1 cellular context compared by ENCODE assay signal in the genomic region with DNA sequence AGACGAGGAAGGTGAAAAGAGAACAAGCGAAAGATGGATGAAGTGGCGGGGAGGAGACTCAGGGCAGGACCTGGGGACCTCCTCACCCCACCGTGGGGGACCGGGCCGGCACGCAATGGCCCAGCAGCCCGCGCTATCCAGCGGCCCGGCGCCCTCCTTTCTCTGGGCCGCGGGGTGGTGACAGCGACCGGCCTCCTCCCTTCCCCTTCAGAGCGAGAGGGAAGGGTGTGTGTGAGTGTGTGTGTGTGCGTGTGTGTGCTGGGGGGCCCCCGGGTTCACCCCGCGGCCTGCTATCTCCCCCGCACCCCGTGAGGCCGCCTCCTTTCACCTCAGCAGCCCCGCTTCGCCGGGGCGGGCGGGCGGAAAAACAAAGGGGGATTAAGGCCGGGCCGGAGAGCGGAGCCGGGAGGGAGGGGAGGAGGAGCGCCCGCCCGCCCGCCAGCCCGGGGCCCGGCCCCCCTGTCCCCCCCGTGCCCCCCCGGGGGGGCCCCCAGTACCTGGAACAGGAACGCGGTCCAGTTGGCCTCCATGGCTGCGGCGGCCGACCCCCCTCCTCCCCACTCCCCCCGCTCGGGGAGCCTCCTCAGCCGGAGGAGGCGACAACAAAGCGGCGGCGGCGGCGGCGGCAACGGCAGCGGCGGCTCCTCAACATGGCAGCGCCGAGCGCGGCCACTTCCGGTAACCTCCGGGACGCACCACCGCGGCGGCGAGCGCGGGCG.
TF ChIP-seq lines count a peak whose summit lies in the region.

A gene with protein sequence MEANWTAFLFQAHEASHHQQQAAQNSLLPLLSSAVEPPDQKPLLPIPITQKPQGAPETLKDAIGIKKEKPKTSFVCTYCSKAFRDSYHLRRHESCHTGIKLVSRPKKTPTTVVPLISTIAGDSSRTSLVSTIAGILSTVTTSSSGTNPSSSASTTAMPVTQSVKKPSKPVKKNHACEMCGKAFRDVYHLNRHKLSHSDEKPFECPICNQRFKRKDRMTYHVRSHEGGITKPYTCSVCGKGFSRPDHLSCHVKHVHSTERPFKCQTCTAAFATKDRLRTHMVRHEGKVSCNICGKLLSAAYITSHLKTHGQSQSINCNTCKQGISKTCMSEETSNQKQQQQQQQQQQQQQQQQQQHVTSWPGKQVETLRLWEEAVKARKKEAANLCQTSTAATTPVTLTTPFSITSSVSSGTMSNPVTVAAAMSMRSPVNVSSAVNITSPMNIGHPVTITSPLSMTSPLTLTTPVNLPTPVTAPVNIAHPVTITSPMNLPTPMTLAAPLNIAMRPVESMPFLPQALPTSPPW (minus strand): TSS at position 673 of the 719 bp plus-strand sequence. CDS start 143 bp downstream, at position 530.

TF ChIP-seq in HepG2, 621 proteins besides CTCF, POLR2A, EP300 and RAD21 (continued from another document and continues in another):
- TF ChIP-seq, protein P1, sequence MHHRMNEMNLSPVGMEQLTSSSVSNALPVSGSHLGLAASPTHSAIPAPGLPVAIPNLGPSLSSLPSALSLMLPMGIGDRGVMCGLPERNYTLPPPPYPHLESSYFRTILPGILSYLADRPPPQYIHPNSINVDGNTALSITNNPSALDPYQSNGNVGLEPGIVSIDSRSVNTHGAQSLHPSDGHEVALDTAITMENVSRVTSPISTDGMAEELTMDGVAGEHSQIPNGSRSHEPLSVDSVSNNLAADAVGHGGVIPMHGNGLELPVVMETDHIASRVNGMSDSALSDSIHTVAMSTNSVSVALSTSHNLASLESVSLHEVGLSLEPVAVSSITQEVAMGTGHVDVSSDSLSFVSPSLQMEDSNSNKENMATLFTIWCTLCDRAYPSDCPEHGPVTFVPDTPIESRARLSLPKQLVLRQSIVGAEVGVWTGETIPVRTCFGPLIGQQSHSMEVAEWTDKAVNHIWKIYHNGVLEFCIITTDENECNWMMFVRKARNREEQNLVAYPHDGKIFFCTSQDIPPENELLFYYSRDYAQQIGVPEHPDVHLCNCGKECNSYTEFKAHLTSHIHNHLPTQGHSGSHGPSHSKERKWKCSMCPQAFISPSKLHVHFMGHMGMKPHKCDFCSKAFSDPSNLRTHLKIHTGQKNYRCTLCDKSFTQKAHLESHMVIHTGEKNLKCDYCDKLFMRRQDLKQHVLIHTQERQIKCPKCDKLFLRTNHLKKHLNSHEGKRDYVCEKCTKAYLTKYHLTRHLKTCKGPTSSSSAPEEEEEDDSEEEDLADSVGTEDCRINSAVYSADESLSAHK (CRISPR knock-in tag; IDR thresholded peaks at IDR 0.05; ENCODE audit: borderline replicate concordance): no peak
- TF ChIP-seq TERF1 (CRISPR knock-in tag; IDR thresholded peaks at IDR 0.05) (no peak), HIVEP1 (CRISPR knock-in tag; IDR thresholded peaks at IDR 0.05) (no peak), ZNF83 (CRISPR knock-in tag; IDR thresholded peaks at IDR 0.05; ENCODE audit: borderline replicate concordance) (peak; percentile 60; the same call in 1 of the 2 replicates), ZNF772 (CRISPR knock-in tag; IDR thresholded peaks at IDR 0.05) (no peak), SIN3A (IDR thresholded peaks at IDR 0.05; ENCODE audit: borderline replicate concordance, low read depth, low read length) (0 out of 2 replicates have a peak, but pooled peaks have one; percentile 27), ZNF557 (CRISPR knock-in tag; IDR thresholded peaks at IDR 0.05) (peak; percentile 47; the same call in 1 of the 2 replicates), PBX2 (CRISPR knock-in tag; IDR thresholded peaks at IDR 0.05) (no peak), ZNF264 (CRISPR knock-in tag; IDR thresholded peaks at IDR 0.05) (peak; percentile 73; the same call in 1 of the 2 replicates), ZSCAN20 (CRISPR knock-in tag; IDR thresholded peaks at IDR 0.05; ENCODE audit: borderline replicate concordance) (peak; percentile 88; the same call in 1 of the 2 replicates), ATF3 (CRISPR knock-in tag; IDR thresholded peaks at IDR 0.05) (no peak), RXRA (CRISPR knock-in tag; IDR thresholded peaks at IDR 0.05) (peak; percentile 53; the same call in 1 of the 2 replicates), KDM4B (CRISPR knock-in tag; IDR thresholded peaks at IDR 0.05) (peak; percentile 38; the same call in 1 of the 2 replicates), ZBTB25 (CRISPR knock-in tag; IDR thresholded peaks at IDR 0.05) (peak; percentile 78; the same call in 1 of the 2 replicates), MEIS2 (CRISPR knock-in tag; IDR thresholded peaks at IDR 0.05) (no peak; the same call in 1 of the 2 replicates), SSRP1 (CRISPR knock-in tag; IDR thresholded peaks at IDR 0.05) (no peak), HDAC1 (CRISPR knock-in tag; IDR thresholded peaks at IDR 0.05) (peak; percentile 41), ZNF841 (CRISPR knock-in tag; IDR thresholded peaks at IDR 0.05; ENCODE audit: borderline replicate concordance) (peak; percentile 44; the same call in 1 of the 2 replicates), CREB3 (CRISPR knock-in tag; IDR thresholded peaks at IDR 0.05) (peak; percentile 70; the same call in 1 of the 2 replicates), YY1 (IDR thresholded peaks at IDR 0.05; ENCODE audit: insufficient read depth, insufficient replicate concordance, low read depth, low read length) (peak; percentile 88), MAFK (conservative IDR thresholded peaks at IDR 0.05 in 1 of 2, IDR thresholded peaks at IDR 0.05 in 1 of 2; ENCODE audit: low read length in 2 of 2) (no peak), ZNF281 (CRISPR knock-in tag; IDR thresholded peaks at IDR 0.05; ENCODE audit: borderline replicate concordance) (peak; percentile 26; the same call in 1 of the 2 replicates), RBFOX2 (IDR thresholded peaks at IDR 0.05; ENCODE audit: low read depth, low read length) (peak; percentile 93), MAF1 (CRISPR knock-in tag; IDR thresholded peaks at IDR 0.05; ENCODE audit: borderline replicate concordance) (no peak), ZNF790 (CRISPR knock-in tag; IDR thresholded peaks at IDR 0.05; ENCODE audit: borderline replicate concordance) (peak; percentile 44; the same call in 1 of the 2 replicates), EED (CRISPR knock-in tag; IDR thresholded peaks at IDR 0.05) (0 out of 2 replicates have a peak, but pooled peaks have one; percentile 20), ZNF577 (CRISPR knock-in tag; IDR thresholded peaks at IDR 0.05; ENCODE audit: borderline replicate concordance, low read depth) (0 out of 2 replicates have a peak, but pooled peaks have one; percentile 54), KLF12 (CRISPR knock-in tag; IDR thresholded peaks at IDR 0.05; ENCODE audit: borderline replicate concordance) (peak; percentile 56; the same call in 1 of the 2 replicates)
- TF ChIP-seq, protein P2, sequence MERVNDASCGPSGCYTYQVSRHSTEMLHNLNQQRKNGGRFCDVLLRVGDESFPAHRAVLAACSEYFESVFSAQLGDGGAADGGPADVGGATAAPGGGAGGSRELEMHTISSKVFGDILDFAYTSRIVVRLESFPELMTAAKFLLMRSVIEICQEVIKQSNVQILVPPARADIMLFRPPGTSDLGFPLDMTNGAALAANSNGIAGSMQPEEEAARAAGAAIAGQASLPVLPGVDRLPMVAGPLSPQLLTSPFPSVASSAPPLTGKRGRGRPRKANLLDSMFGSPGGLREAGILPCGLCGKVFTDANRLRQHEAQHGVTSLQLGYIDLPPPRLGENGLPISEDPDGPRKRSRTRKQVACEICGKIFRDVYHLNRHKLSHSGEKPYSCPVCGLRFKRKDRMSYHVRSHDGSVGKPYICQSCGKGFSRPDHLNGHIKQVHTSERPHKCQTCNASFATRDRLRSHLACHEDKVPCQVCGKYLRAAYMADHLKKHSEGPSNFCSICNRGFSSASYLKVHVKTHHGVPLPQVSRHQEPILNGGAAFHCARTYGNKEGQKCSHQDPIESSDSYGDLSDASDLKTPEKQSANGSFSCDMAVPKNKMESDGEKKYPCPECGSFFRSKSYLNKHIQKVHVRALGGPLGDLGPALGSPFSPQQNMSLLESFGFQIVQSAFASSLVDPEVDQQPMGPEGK (CRISPR knock-in tag; IDR thresholded peaks at IDR 0.05): peak; percentile 98
- TF ChIP-seq, protein P3, sequence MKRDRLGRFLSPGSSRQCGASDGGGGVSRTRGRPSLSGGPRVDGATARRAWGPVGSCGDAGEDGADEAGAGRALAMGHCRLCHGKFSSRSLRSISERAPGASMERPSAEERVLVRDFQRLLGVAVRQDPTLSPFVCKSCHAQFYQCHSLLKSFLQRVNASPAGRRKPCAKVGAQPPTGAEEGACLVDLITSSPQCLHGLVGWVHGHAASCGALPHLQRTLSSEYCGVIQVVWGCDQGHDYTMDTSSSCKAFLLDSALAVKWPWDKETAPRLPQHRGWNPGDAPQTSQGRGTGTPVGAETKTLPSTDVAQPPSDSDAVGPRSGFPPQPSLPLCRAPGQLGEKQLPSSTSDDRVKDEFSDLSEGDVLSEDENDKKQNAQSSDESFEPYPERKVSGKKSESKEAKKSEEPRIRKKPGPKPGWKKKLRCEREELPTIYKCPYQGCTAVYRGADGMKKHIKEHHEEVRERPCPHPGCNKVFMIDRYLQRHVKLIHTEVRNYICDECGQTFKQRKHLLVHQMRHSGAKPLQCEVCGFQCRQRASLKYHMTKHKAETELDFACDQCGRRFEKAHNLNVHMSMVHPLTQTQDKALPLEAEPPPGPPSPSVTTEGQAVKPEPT (CRISPR knock-in tag; IDR thresholded peaks at IDR 0.05; ENCODE audit: low read depth): 0 out of 2 replicates have a peak, but pooled peaks have one; percentile 26
- TF ChIP-seq, protein P4, sequence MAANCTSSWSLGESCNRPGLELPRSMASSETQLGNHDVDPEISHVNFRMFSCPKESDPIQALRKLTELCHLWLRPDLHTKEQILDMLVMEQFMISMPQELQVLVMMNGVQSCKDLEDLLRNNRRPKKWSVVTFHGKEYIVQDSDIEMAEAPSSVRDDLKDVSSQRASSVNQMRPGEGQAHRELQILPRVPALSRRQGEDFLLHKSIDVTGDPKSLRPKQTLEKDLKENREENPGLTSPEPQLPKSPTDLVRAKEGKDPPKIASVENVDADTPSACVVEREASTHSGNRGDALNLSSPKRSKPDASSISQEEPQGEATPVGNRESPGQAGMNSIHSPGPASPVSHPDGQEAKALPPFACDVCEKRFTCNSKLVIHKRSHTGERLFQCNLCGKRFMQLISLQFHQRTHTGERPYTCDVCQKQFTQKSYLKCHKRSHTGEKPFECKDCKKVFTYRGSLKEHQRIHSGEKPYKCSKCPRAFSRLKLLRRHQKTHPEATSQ (CRISPR knock-in tag; IDR thresholded peaks at IDR 0.05; ENCODE audit: borderline replicate concordance): peak; percentile 29; the same call in 1 of the 2 replicates
- TF ChIP-seq, protein P5, sequence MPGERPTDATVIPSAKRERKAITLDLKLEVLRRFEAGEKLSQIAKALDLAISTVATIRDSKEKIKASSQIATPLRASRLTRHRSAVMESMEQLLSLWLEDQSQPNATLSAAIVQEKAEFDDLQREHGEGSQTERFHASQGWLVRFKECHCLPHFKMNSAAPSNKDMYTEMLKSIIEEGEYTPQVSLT (CRISPR knock-in tag; IDR thresholded peaks at IDR 0.05; ENCODE audit: borderline replicate concordance, low read depth): no peak
- TF ChIP-seq, protein P6, sequence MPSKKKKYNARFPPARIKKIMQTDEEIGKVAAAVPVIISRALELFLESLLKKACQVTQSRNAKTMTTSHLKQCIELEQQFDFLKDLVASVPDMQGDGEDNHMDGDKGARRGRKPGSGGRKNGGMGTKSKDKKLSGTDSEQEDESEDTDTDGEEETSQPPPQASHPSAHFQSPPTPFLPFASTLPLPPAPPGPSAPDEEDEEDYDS (CRISPR knock-in tag; IDR thresholded peaks at IDR 0.05): no peak
